8 cellular contexts compared by ENCODE assay signal in genomic region chr16:1980026-1980769, GRCh38. TPM values are rescaled to one million over a fixed set of nuclear protein-coding genes. Genes with fewer than 3 reads are reported as not detected.
DNase-seq lines count a peak whose midpoint lies in the region; ATAC-seq and TF ChIP-seq lines count a peak whose summit lies in the region.
"Had no signal": no experiment of that assay in that cellular context is flagged by ENCODE, and none has a peak within 500 bp of the region (broad histone marks: within the 10 kb centered on the region; RNA-seq: fewer than 3 reads in every experiment).

No MANE protein-coding gene starts in this region.

- H3K36me3 ChIP-seq in HUES64 (ENCODE audit: insufficient read depth, low read length) (peaks cover 30% of the 10 kb centered on the region), mucosa of rectum (ENCODE audit: control insufficient read depth in 2 of 2, insufficient read depth in 2 of 2, low read length in 2 of 2) (peaks cover 28 to 29% of the 10 kb centered on the region in 2 donors)

- H3K9ac ChIP-seq in HUES64 (ENCODE audit: low read depth, low read length) (peak overlapping the region; percentile 69; the same call in 1 of the 2 replicates), mucosa of rectum (ENCODE audit: low read depth in 1 of 2, low read length in 2 of 2) (peak overlapping the region; percentile 70 to 86)

- H3K9me3 Mint-ChIP-seq in WTC11 = no peaks in the 10 kb centered on the region

- 11% methylated on average over 53 of the region's 53 CpGs for WGBS in HUES64

- H3K27ac ChIP-seq in HUES64 (ENCODE audit: low read depth, low read length) (no peak overlapping the region), mucosa of rectum (ENCODE audit: low read depth in 2 of 2, low read length in 2 of 2) (peak overlapping the region; percentile 96 to 98)
- H3K27ac ChIP-seq: neutrophil had no signal

- POLR2A ChIA-PET in WTC11 (lab: Charles Lee) = interaction anchor here (1.0 to 3.0 kb wide), 6 partner anchors 16 to 111 kb away, joined by 3 to 20 read pairs (median 4); partner anchors contain the start of genes MSRB1 and RPS2

- H3K4me3 Mint-ChIP-seq in WTC11 = peak overlapping the region; percentile 64

- ATAC-seq in WTC11 (peak; percentile 1), GM19035 (IDR thresholded peaks at IDR 0.05; ENCODE audit: unreplicated experiment) (no peak), GM21526 (IDR thresholded peaks at IDR 0.05; ENCODE audit: low FRiP score, unreplicated experiment) (no peak)

- H3K9me3 ChIP-seq in HUES64 (ENCODE audit: insufficient read depth, low read depth, low read length) = no peaks in the 10 kb centered on the region
- H3K9me3 ChIP-seq in mucosa of rectum (ENCODE audit: control insufficient read depth in 2 of 2, low read length in 2 of 2) = no peaks in the 10 kb centered on the region
- H3K9me3 ChIP-seq: neutrophil, tibial nerve had no signal

- H3K27ac Mint-ChIP-seq in WTC11 = no peak overlapping the region

- peaks cover 39% of the 10 kb centered on the region for H3K27me3 Mint-ChIP-seq in WTC11 (ENCODE audit: low read depth)

- CTCF ChIA-PET in WTC11 (lab: Charles Lee) = interaction anchor here (0.5 to 4.4 kb wide), 8 partner anchors 12 to 1843 kb away, joined by 3 to 19 read pairs (median 4); partner anchors contain the start of genes NUBP2, RPS2 and SPSB3

- H3K4me3 ChIP-seq in HUES64 (ENCODE audit: low read length) (peak overlapping the region; percentile 58), mucosa of rectum (ENCODE audit: low read length in 2 of 2) (peak overlapping the region; percentile 57 to 61)
- H3K4me3 ChIP-seq: tibial nerve had no signal

- DNase-seq in WTC11 (ENCODE audit: low spot score) (peak; percentile 45), NAMALWA (ENCODE audit: low spot score) (no peak)

- peaks cover 26% of the 10 kb centered on the region for H3K4me1 Mint-ChIP-seq in WTC11

- peaks cover 7% of the 10 kb centered on the region for H3K36me3 Mint-ChIP-seq in WTC11

- TF ChIP-seq CTCF in WTC11 (IDR thresholded peaks at IDR 0.05) = no peak

- peaks cover 46% of the 10 kb centered on the region for H3K27me3 ChIP-seq in HUES64 (ENCODE audit: insufficient read depth, low read length)
- peaks cover 0 to 14% of the 10 kb centered on the region in 2 donors for H3K27me3 ChIP-seq in mucosa of rectum (ENCODE audit: control insufficient read depth in 2 of 2, insufficient read depth in 2 of 2, low read length in 2 of 2)

- H3K4me1 ChIP-seq in HUES64 (ENCODE audit: insufficient read depth, low read length) (peaks cover 5% of the 10 kb centered on the region), mucosa of rectum (ENCODE audit: control insufficient read depth in 2 of 2, insufficient read depth in 2 of 2, low read length in 2 of 2) (peaks cover 46 to 56% of the 10 kb centered on the region in 2 donors)

TF ChIP-seq in WTC11, 78 proteins besides CTCF, POLR2A, EP300 and RAD21 (continues in another document):
- 0 out of 2 replicates have a peak, but pooled peaks have one; percentile 28 for TF ChIP-seq EMX1 (CRISPR knock-in tag; IDR thresholded peaks at IDR 0.05)
- TF ChIP-seq GABPB1 (CRISPR knock-in tag; IDR thresholded peaks at IDR 0.05) = no peak
- TF ChIP-seq ZBTB21 (CRISPR knock-in tag; IDR thresholded peaks at IDR 0.05; ENCODE audit: borderline replicate concordance) = no peak
- 0 out of 2 replicates have a peak, but pooled peaks have one; percentile 4 for TF ChIP-seq SP1 (CRISPR knock-in tag; conservative IDR thresholded peaks at IDR 0.05)
- TF ChIP-seq E2F4 (CRISPR knock-in tag; IDR thresholded peaks at IDR 0.05; ENCODE audit: borderline replicate concordance, low read depth) = no peak
- no peak for TF ChIP-seq ARID4B (CRISPR knock-in tag; IDR thresholded peaks at IDR 0.05; ENCODE audit: borderline replicate concordance)
- no peak for TF ChIP-seq MXD4 (CRISPR knock-in tag; IDR thresholded peaks at IDR 0.05; ENCODE audit: borderline replicate concordance)
- TF ChIP-seq NFE2L1 (CRISPR knock-in tag; IDR thresholded peaks at IDR 0.05) = no peak
- TF ChIP-seq USF2 (CRISPR knock-in tag; IDR thresholded peaks at IDR 0.05) = no peak
- no peak for TF ChIP-seq E2F1 (CRISPR knock-in tag; IDR thresholded peaks at IDR 0.05)
- no peak for TF ChIP-seq ZNF512 (CRISPR knock-in tag; IDR thresholded peaks at IDR 0.05; ENCODE audit: borderline replicate concordance)

RNA-seq across cellular contexts. Expression of gene NOXO1, which starts 1.1 kb away (rescaled TPM):
- polyA plus RNA-seq in HUES64 (2013, experiment 1 of 2) = 0.65 TPM
- polyA plus RNA-seq in HUES64 (2013, experiment 2 of 2) = not detected
- total RNA-seq in WTC11 (2021) = 5.7 to 7.7 TPM (median 6.9 TPM) in 3 replicates

RNA-seq across cellular contexts. Expression of gene GFER, which starts 3.8 kb away (rescaled TPM):
- polyA plus RNA-seq in HUES64 (2013, experiment 1 of 2) = 28.7 TPM
- polyA plus RNA-seq in HUES64 (2013, experiment 2 of 2) = 23.8 TPM
- 56.0 to 58.5 TPM (median 57.0 TPM) in 3 replicates for total RNA-seq in WTC11 (2021)

RNA-seq across cellular contexts. Expression of gene TBL3, which starts 8.3 kb away (rescaled TPM):
- polyA plus RNA-seq in HUES64 (2013, experiment 1 of 2) = 44.1 TPM
- polyA plus RNA-seq in HUES64 (2013, experiment 2 of 2) = 45.6 TPM
- total RNA-seq in WTC11 (2021) = 67.6 to 73.4 TPM (median 71.3 TPM) in 3 replicates

RNA-seq across cellular contexts. Expression of gene SYNGR3, which starts 9.6 kb away (rescaled TPM):
- polyA plus RNA-seq in HUES64 (2013, experiment 1 of 2) = 5.5 TPM
- polyA plus RNA-seq in HUES64 (2013, experiment 2 of 2) = 8.5 TPM
- 41.5 to 53.5 TPM (median 51.2 TPM) in 3 replicates for total RNA-seq in WTC11 (2021)

RNA-seq across cellular contexts. Expression of gene RNF151, which starts 13.5 kb away (rescaled TPM):
- polyA plus RNA-seq in HUES64 (2013, experiment 1 of 2) = not detected
- not detected for polyA plus RNA-seq in HUES64 (2013, experiment 2 of 2)
- total RNA-seq in WTC11 (2021) = 0.31 TPM in 1 of 3 replicates, not detected in the others
- total RNA-seq: tibial nerve had no signal
